ENCODE assay signal across 8 cellular contexts in genomic region chr1:211326140-211326527, GRCh38. TPM values are rescaled to one million over a fixed set of nuclear protein-coding genes. Genes with fewer than 3 reads are reported as not detected.
A peak's percentile ranks its signal among the peaks of the same experiment; 100 is the strongest.
DNase-seq lines count a peak whose midpoint lies in the region; ATAC-seq and TF ChIP-seq lines count a peak whose summit lies in the region.

No MANE protein-coding gene starts in this region.

- H3K4me3 ChIP-seq in BJ (ENCODE audit: low read depth, low read length), result peak overlapping the region; percentile 75
- peak overlapping the region; percentile 71 for H3K4me3 ChIP-seq in MG63

- intact Hi-C loops in dendritic cell treated with granulocyte-macrophage colony-stimulating factor and Interleukin-4, amounts not matched to agents 40 ng/mL and 50 ng/mL, for 4 days (cut with micrococcal nuclease), result loop anchor here (2.0 kb wide), 1 partner anchor 57 kb away; no protein-coding TSS in a partner anchor

- H3K4me3 Mint-ChIP-seq in dendritic cell treated with granulocyte-macrophage colony-stimulating factor and Interleukin-4, amounts not matched to agents 40 ng/mL and 50 ng/mL, for 4 days, result peak overlapping the region; percentile 87
- peak overlapping the region; percentile 90 to 95 (median 95) for H3K4me3 Mint-ChIP-seq in nephron

- peaks cover 12% of the 10 kb centered on the region for H3K27me3 Mint-ChIP-seq in dendritic cell treated with granulocyte-macrophage colony-stimulating factor and Interleukin-4, amounts not matched to agents 40 ng/mL and 50 ng/mL, for 4 days
- H3K27me3 Mint-ChIP-seq in nephron (ENCODE audit: low read depth), result peaks cover 20% of the 10 kb centered on the region

- H3K9me3 Mint-ChIP-seq in dendritic cell treated with granulocyte-macrophage colony-stimulating factor and Interleukin-4, amounts not matched to agents 40 ng/mL and 50 ng/mL, for 4 days, result no peaks in the 10 kb centered on the region
- H3K9me3 Mint-ChIP-seq in nephron, result no peaks in the 10 kb centered on the region

- CTCF ChIA-PET in BJ (lab: Yijun Ruan, JAX), result interaction anchor here (0.6 to 4.8 kb wide), 10 partner anchors 8 to 741 kb away, joined by 3 to 24 read pairs (median 4); no protein-coding TSS in a partner anchor

- POLR2A ChIA-PET in BJ (lab: Charles Lee), result no interaction called here

- ATAC-seq in GM19452 (IDR thresholded peaks at IDR 0.05; ENCODE audit: unreplicated experiment) (no peak), HG03025 (IDR thresholded peaks at IDR 0.05; ENCODE audit: low FRiP score, unreplicated experiment) (no peak), GM18870 (IDR thresholded peaks at IDR 0.05; ENCODE audit: unreplicated experiment) (no peak), esophagus mucosa (no peak)

- peaks cover 46% of the 10 kb centered on the region for H3K4me1 Mint-ChIP-seq in dendritic cell treated with granulocyte-macrophage colony-stimulating factor and Interleukin-4, amounts not matched to agents 40 ng/mL and 50 ng/mL, for 4 days (ENCODE audit: low read depth)
- peaks cover 40% of the 10 kb centered on the region for H3K4me1 Mint-ChIP-seq in nephron

- no peak for DNase-seq in BJ (ENCODE audit: low read depth)
- DNase-seq in MG63, result no peak

- H3K36me3 Mint-ChIP-seq in dendritic cell treated with granulocyte-macrophage colony-stimulating factor and Interleukin-4, amounts not matched to agents 40 ng/mL and 50 ng/mL, for 4 days (ENCODE audit: low read depth), result peaks cover 13% of the 10 kb centered on the region
- H3K36me3 Mint-ChIP-seq in nephron (ENCODE audit: low read depth), result no peaks in the 10 kb centered on the region

- TF ChIP-seq CTCF in BJ (IDR thresholded peaks at IDR 0.05; ENCODE audit: insufficient read depth, low read depth, low read length) (no peak), nephron (IDR thresholded peaks at IDR 0.05; ENCODE audit: unreplicated experiment in 3 of 3) (no peak)

- H3K9me3 ChIP-seq in MG63, result peaks cover 4% of the 10 kb centered on the region

- H3K36me3 ChIP-seq in BJ (ENCODE audit: control insufficient read depth, insufficient read depth, low read length) (no peaks in the 10 kb centered on the region; the same call in 1 of the 2 replicates), MG63 (peaks cover 4% of the 10 kb centered on the region)

- H3K27me3 ChIP-seq in BJ (ENCODE audit: control insufficient read depth, insufficient read depth, low read length) (no peaks in the 10 kb centered on the region), MG63 (peaks cover 2% of the 10 kb centered on the region; the same call in 1 of the 2 replicates)

- H3K27ac Mint-ChIP-seq in dendritic cell treated with granulocyte-macrophage colony-stimulating factor and Interleukin-4, amounts not matched to agents 40 ng/mL and 50 ng/mL, for 4 days, result peak overlapping the region; percentile 83
- H3K27ac Mint-ChIP-seq in nephron, result peak overlapping the region; percentile 78 to 91 (median 80)

RNA-seq across cellular contexts. Expression of gene TRAF5, which starts 0.5 kb away (rescaled TPM):
- 31.6 and 39.8 TPM in 2 replicates for polyA plus RNA-seq in BJ (2011; rRNA removed)
- 25.6 and 31.4 TPM in 2 replicates for polyA minus RNA-seq in BJ (2011; rRNA and poly(A)+ RNA removed)
- total RNA-seq in MG63 (2014; rRNA removed; shearing (Covaris generic); ENCODE audit: low replicate concordance), result 5.8 and 22.9 TPM in 2 replicates
- total RNA-seq in esophagus mucosa, result 2.8 TPM
